Comparison of ENCODE assay signal across 23 cellular contexts in the genomic region with DNA sequence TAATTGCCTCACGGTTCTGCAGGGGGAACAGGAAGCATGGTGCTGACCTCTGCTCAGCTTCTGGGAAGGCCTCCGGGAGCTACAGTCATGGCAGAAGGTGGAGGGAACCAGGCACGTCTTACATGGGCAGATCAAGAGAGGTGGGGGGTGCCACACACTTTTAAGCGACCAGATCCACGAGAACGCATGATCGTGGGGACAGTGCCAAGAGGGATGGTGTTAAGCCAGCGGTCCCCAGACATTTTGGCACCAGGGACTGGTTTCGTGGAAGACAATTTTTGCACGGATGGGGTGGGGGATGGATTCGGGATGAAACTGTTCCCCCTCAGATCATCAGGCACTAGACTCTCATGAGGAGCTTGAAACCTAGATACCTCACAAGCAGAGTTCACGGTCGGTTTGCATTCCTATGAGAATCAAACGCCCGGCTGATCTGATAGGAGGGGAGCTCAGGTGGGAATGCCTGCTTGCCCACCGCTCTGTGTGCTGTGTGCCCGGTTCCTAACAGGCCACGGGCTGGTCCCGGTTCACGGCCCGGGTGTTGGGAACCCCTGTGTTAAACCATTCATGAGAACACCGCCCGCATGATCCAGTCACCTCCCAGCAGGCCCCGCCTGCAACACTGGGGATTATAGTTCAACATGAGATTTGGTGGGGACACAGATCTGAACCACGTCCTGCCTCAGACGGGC.
"Had no signal": no experiment of that assay in that cellular context is flagged by ENCODE, and none has a peak within 500 bp of the region (broad histone marks: within the 10 kb centered on the region; RNA-seq: fewer than 3 reads in every experiment).

No MANE protein-coding gene starts in this region.

- FAIRE-seq: endometrium, pancreas, urothelium cell line had no signal

- H3K27ac ChIP-seq: neutrophil, pancreas, sigmoid colon, tibial artery had no signal

- H3K4me1 Mint-ChIP-seq: nephron had no signal

- H3K4me3 Mint-ChIP-seq: activated CD4-positive, alpha-beta memory T cell treated with anti-CD3 and anti-CD28 coated beads for 36 hours; activated naive CD4-positive, alpha-beta T cell treated with anti-CD3 and anti-CD28 coated beads for 36 hours; activated naive CD8-positive, alpha-beta T cell treated with anti-CD3 and anti-CD28 coated beads, Interleukin-2, amount 10 ng/mL, durations not matched to agents 7 days and 5 days; nephron had no signal

- H3K9me3 Mint-ChIP-seq: activated CD4-positive, alpha-beta memory T cell treated with anti-CD3 and anti-CD28 coated beads for 36 hours; activated naive CD4-positive, alpha-beta T cell treated with anti-CD3 and anti-CD28 coated beads for 36 hours; activated naive CD8-positive, alpha-beta T cell treated with anti-CD3 and anti-CD28 coated beads, Interleukin-2, amount 10 ng/mL, durations not matched to agents 7 days and 5 days; nephron had no signal

- H3K4me3 ChIP-seq: pancreas, sigmoid colon, smooth muscle cell, tibial artery had no signal

- ATAC-seq: pancreas; stimulated activated naive CD8-positive, alpha-beta T cell treated with anti-CD3 and anti-CD28 coated beads, Interleukin-15, Interleukin-2, amounts not matched to agents 100 U/mL and 50 U/mL, for 24 hours had no signal

- DNase-seq: activated CD4-positive, alpha-beta memory T cell treated with anti-CD3 and anti-CD28 coated beads for 36 hours; activated CD4-positive, alpha-beta T cell treated with anti-CD3 and anti-CD28 coated beads for 48 hours; activated effector memory CD4-positive, alpha-beta T cell treated with Interleukin-2 at 50 U/mL for 16 hours; activated naive CD4-positive, alpha-beta T cell treated with anti-CD3 and anti-CD28 coated beads for 36 hours; activated naive CD8-positive, alpha-beta T cell treated with anti-CD3 and anti-CD28 coated beads, Interleukin-2, amount 10 ng/mL, durations not matched to agents 7 days and 5 days; activated T-cell treated with anti-CD3 and anti-CD28 coated beads, Interleukin-2, amount 50 U/mL, for 48 hours; amniotic stem cell; cortex of kidney; erythroblast; foreskin fibroblast; kidney glomerular epithelial cell; mesenchymal stem cell; sigmoid colon; stimulated activated CD4-positive, alpha-beta T cell treated with anti-CD3 and anti-CD28 coated beads, Interleukin-4, amount 100 ng/mL, for 1 hour; stimulated activated naive CD8-positive, alpha-beta T cell treated with anti-CD3 and anti-CD28 coated beads, Interleukin-15, Interleukin-2, amounts not matched to agents 100 U/mL and 50 U/mL, for 24 hours; substantia nigra; tibial artery had no signal

- H3K36me3 ChIP-seq: neutrophil, pancreas, sigmoid colon, tibial artery had no signal

- H3K27ac Mint-ChIP-seq: activated CD4-positive, alpha-beta memory T cell treated with anti-CD3 and anti-CD28 coated beads for 36 hours; activated naive CD4-positive, alpha-beta T cell treated with anti-CD3 and anti-CD28 coated beads for 36 hours; activated naive CD8-positive, alpha-beta T cell treated with anti-CD3 and anti-CD28 coated beads, Interleukin-2, amount 10 ng/mL, durations not matched to agents 7 days and 5 days; nephron had no signal

- H3K36me3 Mint-ChIP-seq: activated CD4-positive, alpha-beta memory T cell treated with anti-CD3 and anti-CD28 coated beads for 36 hours; activated naive CD8-positive, alpha-beta T cell treated with anti-CD3 and anti-CD28 coated beads, Interleukin-2, amount 10 ng/mL, durations not matched to agents 7 days and 5 days had no signal

- H3K27me3 ChIP-seq: pancreas, sigmoid colon, tibial artery had no signal

- H3K9me3 ChIP-seq: neutrophil, pancreas, sigmoid colon, tibial artery had no signal

- H3K4me1 ChIP-seq: pancreas, sigmoid colon, tibial artery had no signal
